ENCODE assay signal across 2 cellular contexts in genomic region chr2:240405133-240405532, GRCh38.
TF ChIP-seq lines count a peak whose summit lies in the region.

No MANE protein-coding gene starts in this region.

TF ChIP-seq in IMR-90, 13 proteins besides CTCF, POLR2A, EP300 and RAD21:
- TF ChIP-seq CHD1 (IDR thresholded peaks at IDR 0.05; ENCODE audit: low read depth, low read length) = no peak
- peak; percentile 67 for TF ChIP-seq NFE2L2 (IDR thresholded peaks at IDR 0.05; ENCODE audit: low read depth, low read length)
- TF ChIP-seq RCOR1 (IDR thresholded peaks at IDR 0.05; ENCODE audit: insufficient replicate concordance, low read length) = no peak
- no peak for TF ChIP-seq BHLHE40 (IDR thresholded peaks at IDR 0.05; ENCODE audit: low read depth, low read length)
- no peak for TF ChIP-seq MAFK (IDR thresholded peaks at IDR 0.05; ENCODE audit: low read depth, low read length)
- no peak for TF ChIP-seq FOS (IDR thresholded peaks at IDR 0.05; ENCODE audit: low read depth, low read length)
- TF ChIP-seq RFX5 (IDR thresholded peaks at IDR 0.05; ENCODE audit: low read depth, low read length) = no peak
- TF ChIP-seq ELK1 (IDR thresholded peaks at IDR 0.05; ENCODE audit: borderline replicate concordance, low read depth, low read length) = no peak

TF ChIP-seq in HepG2, 621 proteins besides CTCF, POLR2A, EP300 and RAD21:
- TF ChIP-seq SSRP1 (CRISPR knock-in tag; IDR thresholded peaks at IDR 0.05) = no peak
- no peak for TF ChIP-seq DMTF1 (CRISPR knock-in tag; IDR thresholded peaks at IDR 0.05)
- TF ChIP-seq NFE2L2 (IDR thresholded peaks at IDR 0.05; ENCODE audit: low read length) = peak; percentile 38; the same call in 1 of the 2 replicates
- no peak for TF ChIP-seq TBP (CRISPR knock-in tag; IDR thresholded peaks at IDR 0.05)
